ENCODE assay signal across 8 cellular contexts in the genomic region with DNA sequence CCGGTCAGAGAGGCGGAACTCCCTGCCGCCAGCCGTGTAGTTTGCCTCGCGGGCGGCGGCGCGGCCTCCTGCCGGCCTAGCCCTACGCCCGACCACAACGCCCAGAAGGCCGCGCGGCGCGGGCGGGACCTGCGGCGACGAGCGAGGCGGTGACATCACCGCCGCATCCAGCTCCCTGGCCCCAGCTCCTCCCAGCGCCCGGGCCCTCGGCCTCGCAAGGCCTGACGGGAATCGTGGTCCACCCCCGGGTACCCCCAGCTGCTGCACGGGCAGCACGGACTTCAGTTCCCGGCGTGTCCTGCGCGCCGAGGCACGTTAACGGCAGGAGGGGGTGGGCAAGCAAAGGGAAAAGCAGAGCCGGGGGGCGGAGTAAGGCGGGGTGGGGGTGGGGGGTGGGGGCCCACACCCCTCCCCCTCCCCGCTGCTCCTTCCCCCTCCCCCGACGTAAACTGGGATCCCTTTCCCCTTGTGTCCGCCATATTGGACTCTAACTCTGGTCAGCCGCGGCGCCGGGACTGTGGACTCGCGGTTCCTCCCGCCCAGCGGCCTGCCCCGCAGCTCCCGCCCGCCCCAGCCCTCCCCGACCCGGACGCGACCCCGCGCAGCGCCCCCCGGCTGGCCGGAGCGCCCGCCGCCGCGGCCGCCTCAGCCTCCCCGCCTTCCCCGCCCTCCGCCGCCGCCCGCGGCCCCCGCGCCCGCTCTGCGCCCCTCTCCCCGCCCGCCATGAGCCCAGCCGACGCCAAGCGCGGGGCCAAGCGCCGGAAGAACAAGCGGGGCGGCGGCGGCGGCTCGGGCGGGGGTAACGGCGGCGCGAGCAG. TPM values are rescaled to one million over a fixed set of nuclear protein-coding genes. Genes with fewer than 3 reads are reported as not detected.
DNase-seq lines count a peak whose midpoint lies in the region; ATAC-seq and TF ChIP-seq lines count a peak whose summit lies in the region.

A gene with protein sequence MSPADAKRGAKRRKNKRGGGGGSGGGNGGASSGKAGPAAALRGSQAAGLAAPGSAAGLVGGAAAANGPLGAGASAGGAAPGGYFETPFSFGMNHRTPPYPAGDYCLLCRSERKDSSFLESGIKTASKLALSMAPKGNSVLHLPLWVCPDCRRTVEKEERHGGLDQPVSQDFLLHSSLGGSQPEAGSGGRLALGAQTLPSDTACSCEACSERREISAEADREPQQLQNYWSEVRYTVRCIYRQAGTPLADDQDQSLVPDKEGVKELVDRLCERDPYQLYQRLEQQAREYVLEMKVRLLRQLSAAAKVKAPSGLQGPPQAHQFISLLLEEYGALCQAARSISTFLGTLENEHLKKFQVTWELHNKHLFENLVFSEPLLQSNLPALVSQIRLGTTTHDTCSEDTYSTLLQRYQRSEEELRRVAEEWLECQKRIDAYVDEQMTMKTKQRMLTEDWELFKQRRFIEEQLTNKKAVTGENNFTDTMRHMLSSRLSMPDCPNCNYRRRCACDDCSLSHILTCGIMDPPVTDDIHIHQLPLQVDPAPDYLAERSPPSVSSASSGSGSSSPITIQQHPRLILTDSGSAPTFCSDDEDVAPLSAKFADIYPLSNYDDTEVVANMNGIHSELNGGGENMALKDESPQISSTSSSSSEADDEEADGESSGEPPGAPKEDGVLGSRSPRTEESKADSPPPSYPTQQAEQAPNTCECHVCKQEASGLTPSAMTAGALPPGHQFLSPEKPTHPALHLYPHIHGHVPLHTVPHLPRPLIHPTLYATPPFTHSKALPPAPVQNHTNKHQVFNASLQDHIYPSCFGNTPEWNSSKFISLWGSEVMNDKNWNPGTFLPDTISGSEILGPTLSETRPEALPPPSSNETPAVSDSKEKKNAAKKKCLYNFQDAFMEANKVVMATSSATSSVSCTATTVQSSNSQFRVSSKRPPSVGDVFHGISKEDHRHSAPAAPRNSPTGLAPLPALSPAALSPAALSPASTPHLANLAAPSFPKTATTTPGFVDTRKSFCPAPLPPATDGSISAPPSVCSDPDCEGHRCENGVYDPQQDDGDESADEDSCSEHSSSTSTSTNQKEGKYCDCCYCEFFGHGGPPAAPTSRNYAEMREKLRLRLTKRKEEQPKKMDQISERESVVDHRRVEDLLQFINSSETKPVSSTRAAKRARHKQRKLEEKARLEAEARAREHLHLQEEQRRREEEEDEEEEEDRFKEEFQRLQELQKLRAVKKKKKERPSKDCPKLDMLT (N-terminal part only) (plus strand): TSS at position 455 of the 818 bp plus-strand sequence. CDS start 269 bp downstream, at position 724.

- peaks cover 16 to 42% (median 20%) of the 10 kb centered on the region in 3 donors for H3K4me1 Mint-ChIP-seq in CD8-positive, alpha-beta memory T cell

- H3K27ac Mint-ChIP-seq in CD8-positive, alpha-beta memory T cell: peak within 1 kb of the TSS; percentile 93 to 95 (median 94)

- ATAC-seq in lower lobe of right lung: peak; percentile 98 to 99

- H3K36me3 ChIP-seq in CD8-positive, alpha-beta memory T cell (ENCODE audit: insufficient read depth, low read length): no peaks in the 10 kb centered on the region
- H3K36me3 ChIP-seq in ectodermal cell (ENCODE audit: control insufficient read depth, insufficient read depth, low read length): no peaks in the 10 kb centered on the region
- H3K36me3 ChIP-seq in lower lobe of right lung: no peaks in the 10 kb centered on the region

- peak within 1 kb of the TSS; percentile 80 for H3K27ac ChIP-seq in CD8-positive, alpha-beta memory T cell (ENCODE audit: low read depth, low read length)
- peak within 1 kb of the TSS; percentile 70 for H3K27ac ChIP-seq in ectodermal cell (ENCODE audit: insufficient read depth, low read depth, low read length, poor library complexity, severe bottlenecking)
- H3K27ac ChIP-seq in lower lobe of right lung: peak within 1 kb of the TSS; percentile 91

- CTCF ChIA-PET in CD8-positive, alpha-beta memory T cell (lab: Charles Lee): interaction anchor here (1.0 to 1.4 kb wide), 6 partner anchors 69 to 537 kb away, joined by 3 to 4 read pairs (median 3); a partner anchor contains a TSS

- H3K27me3 Mint-ChIP-seq in CD8-positive, alpha-beta memory T cell: no peaks in the 10 kb centered on the region

- 0 to 1% methylated on average over 97 to 102 of the region's 106 CpGs for WGBS in ectodermal cell, 2 experiments

- intact Hi-C loops in lower lobe of right lung (cut with DNase I): no loop called here

- H3K9me3 ChIP-seq in CD8-positive, alpha-beta memory T cell (ENCODE audit: low read length): no peaks in the 10 kb centered on the region
- no peaks in the 10 kb centered on the region for H3K9me3 ChIP-seq in ectodermal cell (ENCODE audit: control insufficient read depth, low read length)
- no peaks in the 10 kb centered on the region for H3K9me3 ChIP-seq in lower lobe of right lung

- peaks cover 0 to 7% (median 0%) of the 10 kb centered on the region in 3 donors for H3K36me3 Mint-ChIP-seq in CD8-positive, alpha-beta memory T cell

- peaks cover 27% of the 10 kb centered on the region for H3K4me1 ChIP-seq in CD8-positive, alpha-beta memory T cell (ENCODE audit: insufficient read depth, low read length)
- H3K4me1 ChIP-seq in ectodermal cell (ENCODE audit: control insufficient read depth, insufficient read depth, low read length) (peaks cover 9% of the 10 kb centered on the region), lower lobe of right lung (peaks cover 29% of the 10 kb centered on the region)

- peak; percentile 97 to 100 (median 99) for DNase-seq in CD8-positive, alpha-beta memory T cell
- DNase-seq in GM20000 (ENCODE audit: low spot score) (peak; percentile 97), HS-5 (ENCODE audit: low read depth) (peak; percentile 95), NK-92 (lab: John Stamatoyannopoulos, UW; ENCODE audit: unreplicated experiment) (peak; percentile 92), lower lobe of right lung (peak; percentile 100)
- peak; percentile 95 to 97 for DNase-seq in activated CD8-positive, alpha-beta memory T cell treated with anti-CD3 and anti-CD28 coated beads for 1 hour (ENCODE audit: extremely low read depth in 1 of 2, low read depth in 1 of 2)
- DNase-seq in stimulated activated CD4-positive, alpha-beta T cell treated with anti-CD3 and anti-CD28 coated beads, TNF-alpha, amount 100 ng/mL, for 1 hour (ENCODE audit: low read depth in 3 of 3, low spot score in 1 of 3): peak; percentile 95 to 99 (median 98)

- no peak for TF ChIP-seq CTCF in GM20000 (IDR thresholded peaks at IDR 0.05; ENCODE audit: extremely low read depth, missing control alignments)
- no peak for TF ChIP-seq CTCF in lower lobe of right lung (IDR thresholded peaks at IDR 0.05)

- peak within 1 kb of the TSS; percentile 88 to 97 (median 91) for H3K4me3 Mint-ChIP-seq in CD8-positive, alpha-beta memory T cell

- POLR2A ChIA-PET in CD8-positive, alpha-beta memory T cell (lab: Charles Lee): interaction anchor here (0.6 to 1.9 kb wide), 12 partner anchors 49 to 427 kb away, joined by 3 to 18 read pairs (median 4); a partner anchor contains a TSS

- no peaks in the 10 kb centered on the region for H3K9me3 Mint-ChIP-seq in CD8-positive, alpha-beta memory T cell

- peak within 1 kb of the TSS; percentile 80 for H3K4me3 ChIP-seq in CD8-positive, alpha-beta memory T cell (ENCODE audit: low read length)
- H3K4me3 ChIP-seq in ectodermal cell (ENCODE audit: insufficient read depth, low read depth, low read length): peak within 1 kb of the TSS; percentile 90
- H3K4me3 ChIP-seq in lower lobe of right lung: peak within 1 kb of the TSS; percentile 96

- H3K27me3 ChIP-seq in CD8-positive, alpha-beta memory T cell (ENCODE audit: insufficient read depth, low read length, poor library complexity, severe bottlenecking): no peaks in the 10 kb centered on the region
- no peaks in the 10 kb centered on the region for H3K27me3 ChIP-seq in ectodermal cell (ENCODE audit: control insufficient read depth, insufficient read depth, low read length, poor library complexity, severe bottlenecking)
- no peaks in the 10 kb centered on the region for H3K27me3 ChIP-seq in lower lobe of right lung (ENCODE audit: low read depth)

RNA-seq across cellular contexts. Expression of the gene that starts here (rescaled TPM):
- 10 to 100 TPM; 25.8 to 26.9 TPM for total RNA-seq in CD8-positive, alpha-beta memory T cell
- polyA plus RNA-seq in CD8-positive, alpha-beta memory T cell: 4.9 TPM
- polyA plus RNA-seq in ectodermal cell (2013, experiment 1 of 4): 37.7 TPM
- 37.6 TPM for polyA plus RNA-seq in ectodermal cell (2013, experiment 2 of 4)
- polyA plus RNA-seq in ectodermal cell (2013, experiment 3 of 4): 28.4 TPM
- polyA plus RNA-seq in ectodermal cell (2013, experiment 4 of 4): 31.4 TPM
- total RNA-seq in lower lobe of right lung: 26.1 TPM

Comparison
In these comparisons a context has a peak if more than half of its experiments do, and no peak if none do; other contexts are left out.
1. Peak in every context shown above with its lines: DNase-seq, ATAC-seq, H3K4me3 ChIP-seq and H3K27ac ChIP-seq.